ENCODE assay signal across 9 cellular contexts in genomic region chr17:35577826-35578194, GRCh38. TPM values are rescaled to one million over a fixed set of nuclear protein-coding genes. Genes with fewer than 3 reads are reported as not detected.
A peak's percentile ranks its signal among the peaks of the same experiment; 100 is the strongest.
DNase-seq lines count a peak whose midpoint lies in the region; ATAC-seq and TF ChIP-seq lines count a peak whose summit lies in the region.
"Had no signal": no experiment of that assay in that cellular context is flagged by ENCODE, and none has a peak within 500 bp of the region (broad histone marks: within the 10 kb centered on the region; RNA-seq: fewer than 3 reads in every experiment).

No MANE protein-coding gene starts in this region.

- H3K9me3 Mint-ChIP-seq in activated CD4-positive, alpha-beta T cell treated with anti-CD3 and anti-CD28 coated beads, Interleukin-2, amount 10 ng/mL, durations not matched to agents 7 days and 5 days = no peaks in the 10 kb centered on the region
- no peaks in the 10 kb centered on the region for H3K9me3 Mint-ChIP-seq in WTC11

- H3K4me3 ChIP-seq in gastroesophageal sphincter (peak overlapping the region; percentile 66), rectal smooth muscle tissue (ENCODE audit: low read length) (peak overlapping the region; percentile 97)

- peaks cover 0 to 24% (median 12%) of the 10 kb centered on the region in 3 donors for H3K4me1 ChIP-seq in gastroesophageal sphincter
- H3K4me1 ChIP-seq in rectal smooth muscle tissue (ENCODE audit: control insufficient read depth, insufficient read depth, low read length) = peaks cover 11% of the 10 kb centered on the region

- H3K9ac ChIP-seq in rectal smooth muscle tissue (ENCODE audit: low read length) = peak overlapping the region; percentile 92

- peak overlapping the region; percentile 99 for H3K4me3 Mint-ChIP-seq in activated CD4-positive, alpha-beta T cell treated with anti-CD3 and anti-CD28 coated beads, Interleukin-2, amount 10 ng/mL, durations not matched to agents 7 days and 5 days
- peak overlapping the region; percentile 90 for H3K4me3 Mint-ChIP-seq in WTC11

- WGBS in gastroesophageal sphincter (ENCODE audit: low coverage in 1 of 2), 2 donors = 0 to 5% methylated on average over 2 to 8 of the region's 8 CpGs

- TF ChIP-seq CTCF in WTC11 (IDR thresholded peaks at IDR 0.05) (no peak), gastroesophageal sphincter (IDR thresholded peaks at IDR 0.05) (no peak)

- POLR2A ChIA-PET in activated CD4-positive, alpha-beta T cell treated with anti-CD3 and anti-CD28 coated beads, Interleukin-2, amount 10 ng/mL, durations not matched to agents 7 days and 5 days (lab: Charles Lee) = interaction anchor here (0.8 to 1.9 kb wide), 2 partner anchors 9 to 11 kb away, joined by 3 to 8 read pairs; no protein-coding TSS in a partner anchor
- POLR2A ChIA-PET in WTC11 (lab: Charles Lee) = interaction anchor here (0.6 to 1.9 kb wide), 5 partner anchors 9 to 512 kb away, joined by 4 to 17 read pairs (median 6); partner anchors contain the start of gene AP2B1

- H3K27me3 Mint-ChIP-seq in activated CD4-positive, alpha-beta T cell treated with anti-CD3 and anti-CD28 coated beads, Interleukin-2, amount 10 ng/mL, durations not matched to agents 7 days and 5 days = peaks cover 1% of the 10 kb centered on the region
- peaks cover 4% of the 10 kb centered on the region for H3K27me3 Mint-ChIP-seq in WTC11 (ENCODE audit: low read depth)

- H3K9me3 ChIP-seq in gastroesophageal sphincter = no peaks in the 10 kb centered on the region

- H3K36me3 ChIP-seq in gastroesophageal sphincter (peaks cover 0 to 31% of the 10 kb centered on the region in 2 donors), rectal smooth muscle tissue (ENCODE audit: control insufficient read depth, insufficient read depth, low read length) (no peaks in the 10 kb centered on the region)

- no peak for TF ChIP-seq POLR2A in gastroesophageal sphincter (IDR thresholded peaks at IDR 0.05)

- ATAC-seq in WTC11 (no peak), gastroesophageal sphincter (no peak), HG03439 (IDR thresholded peaks at IDR 0.05; ENCODE audit: unreplicated experiment) (no peak), HG03025 (IDR thresholded peaks at IDR 0.05; ENCODE audit: low FRiP score, unreplicated experiment) (no peak), HG03520 (IDR thresholded peaks at IDR 0.05; ENCODE audit: unreplicated experiment) (no peak)

- H3K36me3 Mint-ChIP-seq in activated CD4-positive, alpha-beta T cell treated with anti-CD3 and anti-CD28 coated beads, Interleukin-2, amount 10 ng/mL, durations not matched to agents 7 days and 5 days (ENCODE audit: low read depth) = peaks cover 9% of the 10 kb centered on the region
- peaks cover 4% of the 10 kb centered on the region; the same call in 1 of the 2 replicates for H3K36me3 Mint-ChIP-seq in WTC11

- peak overlapping the region; percentile 99 for H3K27ac Mint-ChIP-seq in activated CD4-positive, alpha-beta T cell treated with anti-CD3 and anti-CD28 coated beads, Interleukin-2, amount 10 ng/mL, durations not matched to agents 7 days and 5 days
- peak overlapping the region; percentile 58; the same call in 1 of the 2 replicates for H3K27ac Mint-ChIP-seq in WTC11

- no peak for TF ChIP-seq EP300 in gastroesophageal sphincter (IDR thresholded peaks at IDR 0.05)

- H3K4me1 Mint-ChIP-seq in activated CD4-positive, alpha-beta T cell treated with anti-CD3 and anti-CD28 coated beads, Interleukin-2, amount 10 ng/mL, durations not matched to agents 7 days and 5 days = peaks cover 36% of the 10 kb centered on the region
- peaks cover 11% of the 10 kb centered on the region; the same call in 1 of the 2 replicates for H3K4me1 Mint-ChIP-seq in WTC11

- H3K27ac ChIP-seq in gastroesophageal sphincter (peak overlapping the region; percentile 74 to 93 (median 88)), rectal smooth muscle tissue (ENCODE audit: low read depth, low read length) (peak overlapping the region; percentile 94)

- DNase-seq in activated CD4-positive, alpha-beta T cell treated with anti-CD3 and anti-CD28 coated beads, Interleukin-2, amount 10 ng/mL, durations not matched to agents 7 days and 5 days = no peak
- DNase-seq in activated CD4-positive, alpha-beta T cell treated with anti-CD3 and anti-CD28 coated beads for 1 hour = no peak
- DNase-seq in WTC11 (ENCODE audit: low spot score) = no peak

- H3K27me3 ChIP-seq in gastroesophageal sphincter = no peaks in the 10 kb centered on the region
- H3K27me3 ChIP-seq in rectal smooth muscle tissue (ENCODE audit: control insufficient read depth, insufficient read depth, low read length) = no peaks in the 10 kb centered on the region

- CTCF ChIA-PET in activated CD4-positive, alpha-beta T cell treated with anti-CD3 and anti-CD28 coated beads, Interleukin-2, amount 10 ng/mL, durations not matched to agents 7 days and 5 days (lab: Charles Lee) = interaction anchor here (0.6 to 2.1 kb wide), 7 partner anchors 9 to 1890 kb away, joined by 3 to 11 read pairs (median 4); partner anchors contain the start of gene SLFN14
- CTCF ChIA-PET in WTC11 (lab: Charles Lee) = interaction anchor here (0.6 to 3.7 kb wide), 10 partner anchors 10 to 742 kb away, joined by 3 to 31 read pairs (median 8); partner anchors contain the start of gene RAD51D

TF ChIP-seq in WTC11, 78 proteins besides CTCF, POLR2A, EP300 and RAD21:
- TF ChIP-seq SMAD4 (CRISPR knock-in tag; IDR thresholded peaks at IDR 0.05) = no peak
- TF ChIP-seq ZNF317 (CRISPR knock-in tag; IDR thresholded peaks at IDR 0.05; ENCODE audit: borderline replicate concordance, low read depth) = no peak
- TF ChIP-seq FOXJ3 (CRISPR knock-in tag; IDR thresholded peaks at IDR 0.05; ENCODE audit: borderline replicate concordance) = no peak
- no peak for TF ChIP-seq ZNF423 (CRISPR knock-in tag; IDR thresholded peaks at IDR 0.05)
- no peak for TF ChIP-seq USF1 (CRISPR knock-in tag; IDR thresholded peaks at IDR 0.05)
- no peak for TF ChIP-seq MLX (CRISPR knock-in tag; IDR thresholded peaks at IDR 0.05)
- TF ChIP-seq TP53 (CRISPR knock-in tag; IDR thresholded peaks at IDR 0.05) = no peak
- TF ChIP-seq ZNF425 (CRISPR knock-in tag; conservative IDR thresholded peaks at IDR 0.05) = no peak

RNA-seq across cellular contexts. Expression of gene PEX12, which starts 0.6 kb away (rescaled TPM):
- total RNA-seq in activated CD4-positive, alpha-beta T cell treated with anti-CD3 and anti-CD28 coated beads, Interleukin-2, amount 10 ng/mL, durations not matched to agents 7 days and 5 days = 1 to 10 TPM; 4.0 to 5.5 TPM
- 4.7 to 6.5 TPM (median 5.2 TPM) in 3 replicates for total RNA-seq in WTC11 (2021)
- 1 to 10 TPM; 3.8 to 7.7 (median 6.8) TPM for total RNA-seq in gastroesophageal sphincter

RNA-seq across cellular contexts. Expression of gene AP2B1, which starts 9.3 kb away (rescaled TPM):
- total RNA-seq in activated CD4-positive, alpha-beta T cell treated with anti-CD3 and anti-CD28 coated beads, Interleukin-2, amount 10 ng/mL, durations not matched to agents 7 days and 5 days = 100 to 1,000 TPM; 180 to 185 TPM
- total RNA-seq in WTC11 (2021) (195 to 212 TPM (median 201 TPM) in 3 replicates), gastroesophageal sphincter (100 to 1,000 TPM; 104 to 383 (median 185) TPM)

RNA-seq across cellular contexts. Expression of gene SLFN14, which starts 17.2 kb away (rescaled TPM):
- not detected for total RNA-seq in activated CD4-positive, alpha-beta T cell treated with anti-CD3 and anti-CD28 coated beads, Interleukin-2, amount 10 ng/mL, durations not matched to agents 7 days and 5 days
- not detected in 3 replicates for total RNA-seq in WTC11 (2021)
- not detected for total RNA-seq in gastroesophageal sphincter

RNA-seq across cellular contexts. Expression of gene SLFN12L, which starts 40.3 kb away (rescaled TPM):
- 100 to 1,000 TPM in 1 of 2 experiments, 10 to 100 TPM in 1; 97.9 to 102 TPM for total RNA-seq in activated CD4-positive, alpha-beta T cell treated with anti-CD3 and anti-CD28 coated beads, Interleukin-2, amount 10 ng/mL, durations not matched to agents 7 days and 5 days
- total RNA-seq in WTC11 (2021) = 0.07 to 0.16 TPM (median 0.13 TPM) in 3 replicates
- 1 to 10 TPM in 2 of 4 donors, under 1 TPM in 2; 0.17 to 1.9 (median 0.92) TPM for total RNA-seq in gastroesophageal sphincter
- total RNA-seq: glomerular endothelial cell had no signal
